ENCODE assay signal across 8 cellular contexts in genomic region chr17:67441052-67441738, GRCh38.
DNase-seq lines count a peak whose midpoint lies in the region; ATAC-seq and TF ChIP-seq lines count a peak whose summit lies in the region.

No MANE protein-coding gene starts in this region.

- DNase-seq in AG20443 (ENCODE audit: low spot score) (peak; percentile 79), transverse colon (peak; percentile 40), epidermal melanocyte (ENCODE audit: insufficient read length, low spot score) (no peak)
- DNase-seq in activated CD4-positive, alpha-beta T cell treated with anti-CD3 and anti-CD28 coated beads, Interleukin-2, amount 10 ng/mL, durations not matched to agents 24 days and 14 days = peak; percentile 90
- DNase-seq in effector memory CD8-positive, alpha-beta T cell = peak; percentile 66 to 74 (median 67)

- 18 to 31% methylated on average over 8 to 15 of the region's 15 CpGs for WGBS in transverse colon (ENCODE audit: low coverage in 1 of 2), 2 donors

- in situ Hi-C loops in transverse colon (cut with MboI; ENCODE audit: low pct_ligation_motif_present in 1 of 4, low pct_unique_long_range_greater_than_20kb in 1 of 4, low sequenced_read_pairs in 3 of 4) = no loop called here

- H3K36me3 ChIP-seq in KOPT-K1 (ENCODE audit: insufficient read depth, low read length) (no peaks in the 10 kb centered on the region), neutrophil (no peaks in the 10 kb centered on the region), transverse colon (no peaks in the 10 kb centered on the region)

- peak; percentile 85 for ATAC-seq in effector memory CD8-positive, alpha-beta T cell (replicated peaks)
- ATAC-seq in GM21390 (IDR thresholded peaks at IDR 0.05; ENCODE audit: unreplicated experiment) = no peak

- H3K27ac ChIP-seq in KOPT-K1 (ENCODE audit: low read depth, low read length, poor library complexity, severe bottlenecking) = peak overlapping the region; percentile 97
- peak overlapping the region; percentile 73 for H3K27ac ChIP-seq in neutrophil
- peak overlapping the region; percentile 62 to 71 (median 68) for H3K27ac ChIP-seq in transverse colon

- H3K9me3 ChIP-seq in KOPT-K1 (ENCODE audit: insufficient read depth, low read length, poor library complexity, severe bottlenecking) = no peaks in the 10 kb centered on the region
- H3K9me3 ChIP-seq in neutrophil = no peaks in the 10 kb centered on the region
- no peaks in the 10 kb centered on the region for H3K9me3 ChIP-seq in transverse colon

- H3K4me3 ChIP-seq in neutrophil (ENCODE audit: low read depth in 1 of 2, low read length in 1 of 2) = peak overlapping the region; percentile 11 to 23
- H3K4me3 ChIP-seq in transverse colon = peak overlapping the region in 2 of 4 donors; percentile 3 to 30

- H3K4me3 Mint-ChIP-seq in activated CD4-positive, alpha-beta T cell treated with anti-CD3 and anti-CD28 coated beads, Interleukin-2, amount 10 ng/mL, durations not matched to agents 24 days and 14 days = peak overlapping the region; percentile 84
- H3K4me3 Mint-ChIP-seq in effector memory CD8-positive, alpha-beta T cell = peak overlapping the region; percentile 59 to 83

- H3K27ac Mint-ChIP-seq in activated CD4-positive, alpha-beta T cell treated with anti-CD3 and anti-CD28 coated beads, Interleukin-2, amount 10 ng/mL, durations not matched to agents 24 days and 14 days = peak overlapping the region; percentile 96
- peak overlapping the region; percentile 97 to 99 for H3K27ac Mint-ChIP-seq in effector memory CD8-positive, alpha-beta T cell

- H3K27me3 Mint-ChIP-seq in activated CD4-positive, alpha-beta T cell treated with anti-CD3 and anti-CD28 coated beads, Interleukin-2, amount 10 ng/mL, durations not matched to agents 24 days and 14 days = no peaks in the 10 kb centered on the region
- no peaks in the 10 kb centered on the region for H3K27me3 Mint-ChIP-seq in effector memory CD8-positive, alpha-beta T cell

- intact Hi-C loops in activated CD4-positive, alpha-beta T cell treated with anti-CD3 and anti-CD28 coated beads, Interleukin-2, amount 10 ng/mL, durations not matched to agents 24 days and 14 days (cut with micrococcal nuclease) = loop anchor here (1.0 to 2.0 kb wide), 5 partner anchors 10 to 64 kb away; partner anchors contain the start of gene PITPNC1
- intact Hi-C loops in transverse colon (cut with DNase I; ENCODE audit: low total_unique reads) = no loop called here

- TF ChIP-seq CTCF in neutrophil (IDR thresholded peaks at IDR 0.05) (no peak), transverse colon (IDR thresholded peaks at IDR 0.05) (no peak)

- TF ChIP-seq EP300 in transverse colon (IDR thresholded peaks at IDR 0.05; ENCODE audit: low read depth) = no peak

- H3K36me3 Mint-ChIP-seq in activated CD4-positive, alpha-beta T cell treated with anti-CD3 and anti-CD28 coated beads, Interleukin-2, amount 10 ng/mL, durations not matched to agents 24 days and 14 days (ENCODE audit: low read depth) = peaks cover 8% of the 10 kb centered on the region
- H3K36me3 Mint-ChIP-seq in effector memory CD8-positive, alpha-beta T cell (ENCODE audit: insufficient read depth) = peaks cover 16% of the 10 kb centered on the region

- H3K9me3 Mint-ChIP-seq in activated CD4-positive, alpha-beta T cell treated with anti-CD3 and anti-CD28 coated beads, Interleukin-2, amount 10 ng/mL, durations not matched to agents 24 days and 14 days = no peaks in the 10 kb centered on the region
- no peaks in the 10 kb centered on the region for H3K9me3 Mint-ChIP-seq in effector memory CD8-positive, alpha-beta T cell

- H3K27me3 ChIP-seq in neutrophil (no peaks in the 10 kb centered on the region), transverse colon (no peaks in the 10 kb centered on the region)

- TF ChIP-seq POLR2A in transverse colon (IDR thresholded peaks at IDR 0.05) = peak; percentile 57

- H3K4me1 ChIP-seq in neutrophil (ENCODE audit: control insufficient read depth in 1 of 2, insufficient read depth in 1 of 2, low read depth in 1 of 2, low read length in 1 of 2) (peaks cover 35 to 42% of the 10 kb centered on the region in 2 experiments), transverse colon (peaks cover 0 to 38% (median 8%) of the 10 kb centered on the region in 4 donors)

- peaks cover 52% of the 10 kb centered on the region for H3K4me1 Mint-ChIP-seq in activated CD4-positive, alpha-beta T cell treated with anti-CD3 and anti-CD28 coated beads, Interleukin-2, amount 10 ng/mL, durations not matched to agents 24 days and 14 days
- peaks cover 46 to 67% of the 10 kb centered on the region in 2 donors for H3K4me1 Mint-ChIP-seq in effector memory CD8-positive, alpha-beta T cell (ENCODE audit: low read depth in 2 of 2)
